26 cellular contexts compared by ENCODE assay signal in genomic region chr5:6397536-6398269, GRCh38. TPM values are rescaled to one million over a fixed set of nuclear protein-coding genes. Genes with fewer than 3 reads are reported as not detected.
"Had no signal": no experiment of that assay in that cellular context is flagged by ENCODE, and none has a peak within 500 bp of the region (broad histone marks: within the 10 kb centered on the region; RNA-seq: fewer than 3 reads in every experiment).

No MANE protein-coding gene starts in this region.

- H3K4me1 ChIP-seq: SJSA1 had no signal

- DNase-seq: IMR-90, MV-4-11, NCI-H1048, NCI-H1105, NCI-H1417, NCI-H146, NCI-H1694 treated with DMSO at 0.1 percent for 48 hours, NCI-H1930, NCI-H2081, NCI-H2107, NCI-H2227 treated with DMSO at 0.1 percent for 48 hours, NCI-H510A, NCI-H524 treated with DMSO at 0.1 percent for 48 hours, NCI-H69, NCI-H774, Right ventricle myocardium superior, RPMI8226, SIG-M5 had no signal

- H3K4me3 ChIP-seq: SJSA1, SK-N-MC had no signal

- H3K9ac ChIP-seq: KMS-11 had no signal

- H3K36me3 ChIP-seq: SJSA1 had no signal

- H3K4me2 ChIP-seq: KMS-11 had no signal

- H3K9me3 ChIP-seq: SJSA1 had no signal

- FAIRE-seq: HepG2, RCC 7860 had no signal

- H3K27ac ChIP-seq: KMS-11, SJSA1, SK-N-MC had no signal

- ATAC-seq: HepG2 had no signal

RNA-seq across cellular contexts. Expression of gene UBE2QL1, which starts 51.0 kb away (rescaled TPM):
- total RNA-seq: HepG2, HT1080, IMR-90, LHCN-M2, MCF 10A, SJSA1 had no signal
- polyA plus RNA-seq: HepG2, IMR-90 had no signal
